ENCODE assay signal across 14 cellular contexts in genomic region chr4:182922551-182923284, GRCh38. TPM values are rescaled to one million over a fixed set of nuclear protein-coding genes. Genes with fewer than 3 reads are reported as not detected.
DNase-seq lines count a peak whose midpoint lies in the region; ATAC-seq, FAIRE-seq and TF ChIP-seq lines count a peak whose summit lies in the region.
"Had no signal": no experiment of that assay in that cellular context is flagged by ENCODE, and none has a peak within 500 bp of the region (broad histone marks: within the 10 kb centered on the region; RNA-seq: fewer than 3 reads in every experiment).

No MANE protein-coding gene starts in this region.

- no peak overlapping the region for H3K27ac ChIP-seq in HEK293 (ENCODE audit: extremely low read depth, low read depth, low read length)
- H3K27ac ChIP-seq: skin epidermis, stomach had no signal

- FAIRE-seq in islet of Langerhans (lab: Jason Lieb, UNC) = peak; percentile 69

- H3K4me3 ChIP-seq in HEK293 (ENCODE audit: low read depth, low read length) (no peak overlapping the region), skeletal muscle cell (ENCODE audit: low read depth, low read length) (no peak overlapping the region)
- H3K4me3 ChIP-seq: skin epidermis, stomach had no signal

- H3K9me3 ChIP-seq in HEK293 (ENCODE audit: control insufficient read depth, insufficient read depth, low read depth, low read length) = no peaks in the 10 kb centered on the region
- H3K9me3 ChIP-seq: stomach had no signal

- CTCF ChIA-PET in HEK293 (lab: Yijun Ruan, JAX) = interaction anchor here (1.6 kb wide), 1 partner anchor 340 kb away, joined by 3 read pairs; no protein-coding TSS in a partner anchor

- DNase-seq in RPMI7951 (ENCODE audit: low read depth) (peak; percentile 42), skeletal muscle cell (ENCODE audit: low read depth) (peak; percentile 78), NOMO-1 treated with dmso at 0.1 percent for 144 hours (lab: John Stamatoyannopoulos, UW; ENCODE audit: unreplicated experiment) (no peak)
- DNase-seq: activated CD4-positive, alpha-beta T cell treated with anti-CD3 and anti-CD28 coated beads, Interleukin-2, amount 50 U/mL, for 48 hours; CD4-positive, CD25-positive, alpha-beta regulatory T cell; effector CD8-positive, alpha-beta T cell; NCI-H1105; NCI-H526 treated with DMSO at 0.1 percent for 48 hours; stomach had no signal

- ATAC-seq in GM21423 (IDR thresholded peaks at IDR 0.05; ENCODE audit: unreplicated experiment) (no peak), GM21723 (IDR thresholded peaks at IDR 0.05; ENCODE audit: unreplicated experiment) (no peak)

- no peaks in the 10 kb centered on the region for H3K36me3 ChIP-seq in HEK293 (ENCODE audit: control insufficient read depth in 2 of 2, insufficient read depth in 1 of 2, low read length in 2 of 2)
- H3K36me3 ChIP-seq: stomach had no signal

- TF ChIP-seq CTCF in HEK293 (tag by site-specific recombination; IDR thresholded peaks at IDR 0.05) = no peak

- no peaks in the 10 kb centered on the region for H3K4me1 ChIP-seq in HEK293 (ENCODE audit: control insufficient read depth, insufficient read depth, low read length)

- POLR2A ChIA-PET in HEK293 (lab: Yijun Ruan, JAX) = no interaction called here

TF ChIP-seq in HEK293, 187 proteins besides CTCF, POLR2A, EP300 and RAD21:
- TF ChIP-seq PBX3 (CRISPR knock-in tag; IDR thresholded peaks at IDR 0.05) (no peak), ZSCAN4 (tag by site-specific recombination; IDR thresholded peaks at IDR 0.05) (no peak), ZSCAN16 (tag by site-specific recombination; IDR thresholded peaks at IDR 0.05) (0 out of 2 replicates have a peak, but pooled peaks have one; percentile 36)

RNA-seq across cellular contexts. Expression of gene DCTD, which starts 5.5 kb away (rescaled TPM):
- total RNA-seq in RPMI7951 (2014; rRNA removed; shearing (Covaris generic)) = 59.4 and 70.6 TPM in 2 replicates
